Comparison of ENCODE assay signal across 8 cellular contexts in the genomic region with DNA sequence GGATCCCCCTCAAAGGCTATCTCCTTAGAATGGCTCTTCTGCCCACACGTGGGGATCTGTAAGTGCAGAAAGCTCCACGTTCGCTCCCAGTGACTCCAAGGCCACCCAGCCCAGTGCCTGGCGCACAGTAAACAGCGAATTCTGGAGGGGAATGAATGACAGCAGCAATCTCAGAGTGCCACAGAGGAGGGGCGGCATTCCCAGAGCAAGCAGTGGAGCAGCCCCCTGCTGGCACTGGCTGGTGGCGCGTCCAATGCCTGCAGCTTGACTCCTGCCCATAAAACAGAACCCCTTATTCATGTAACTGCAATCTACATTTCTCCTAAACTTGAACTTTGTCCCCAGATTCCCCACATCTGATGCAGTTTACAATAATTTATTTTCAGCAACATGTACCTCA. TPM values are rescaled to one million over a fixed set of nuclear protein-coding genes. Genes with fewer than 3 reads are reported as not detected.
DNase-seq lines count a peak whose midpoint lies in the region; ATAC-seq and TF ChIP-seq lines count a peak whose summit lies in the region.

No MANE protein-coding gene starts in this region.

- TF ChIP-seq CTCF in mesothelial cell of epicardium (IDR thresholded peaks at IDR 0.05; ENCODE audit: unreplicated experiment): peak; percentile 35

- H3K9me3 Mint-ChIP-seq in mesothelial cell of epicardium: no peaks in the 10 kb centered on the region

- peaks cover 100% of the 10 kb centered on the region for H3K27me3 Mint-ChIP-seq in mesothelial cell of epicardium (ENCODE audit: low read depth)

- H3K27ac Mint-ChIP-seq in mesothelial cell of epicardium: no peak overlapping the region

- no peak overlapping the region for H3K4me3 Mint-ChIP-seq in mesothelial cell of epicardium

- no peaks in the 10 kb centered on the region for H3K36me3 Mint-ChIP-seq in mesothelial cell of epicardium

- DNase-seq in DMS 273 (lab: John Stamatoyannopoulos, UW; ENCODE audit: unreplicated experiment): peak; percentile 57
- no peak for DNase-seq in DMS 273 treated with DMSO at 0.1 percent for 48 hours (lab: John Stamatoyannopoulos, UW)
- DNase-seq in activated T-cell treated with anti-CD3 and anti-CD28 coated beads, Interleukin-2, amount 50 U/mL, for 1 hour: peak; percentile 39
- no peak for DNase-seq in mesothelial cell of epicardium (ENCODE audit: low spot score in 2 of 2, unreplicated experiment in 2 of 2)
- DNase-seq in KG1 (lab: John Stamatoyannopoulos, UW): no peak
- DNase-seq in NCI-H146 (lab: John Stamatoyannopoulos, UW): no peak
- DNase-seq in germinal center (ENCODE audit: low spot score): no peak

- H3K4me1 Mint-ChIP-seq in mesothelial cell of epicardium: peaks cover 2% of the 10 kb centered on the region

- ATAC-seq in HG03342 (IDR thresholded peaks at IDR 0.05; ENCODE audit: unreplicated experiment): peak; percentile 44

RNA-seq across cellular contexts. Expression of a gene that starts 6.9 kb away (rescaled TPM):
- not detected in 3 replicates for total RNA-seq in mesothelial cell of epicardium

Comparison
In these comparisons a context has a peak if more than half of its experiments do, and no peak if none do; other contexts are left out.
1. DNase-seq: peak in DMS 273 (single experiment) and activated T-cell treated with anti-CD3 and anti-CD28 coated beads, Interleukin-2, amount 50 U/mL, for 1 hour (single experiment); none in DMS 273 treated with DMSO at 0.1 percent for 48 hours (single experiment), mesothelial cell of epicardium (0 of 2), KG1 (single experiment), NCI-H146 (single experiment) and germinal center (single experiment).